Comparison of ENCODE assay signal across 1 cellular context in the genomic region with DNA sequence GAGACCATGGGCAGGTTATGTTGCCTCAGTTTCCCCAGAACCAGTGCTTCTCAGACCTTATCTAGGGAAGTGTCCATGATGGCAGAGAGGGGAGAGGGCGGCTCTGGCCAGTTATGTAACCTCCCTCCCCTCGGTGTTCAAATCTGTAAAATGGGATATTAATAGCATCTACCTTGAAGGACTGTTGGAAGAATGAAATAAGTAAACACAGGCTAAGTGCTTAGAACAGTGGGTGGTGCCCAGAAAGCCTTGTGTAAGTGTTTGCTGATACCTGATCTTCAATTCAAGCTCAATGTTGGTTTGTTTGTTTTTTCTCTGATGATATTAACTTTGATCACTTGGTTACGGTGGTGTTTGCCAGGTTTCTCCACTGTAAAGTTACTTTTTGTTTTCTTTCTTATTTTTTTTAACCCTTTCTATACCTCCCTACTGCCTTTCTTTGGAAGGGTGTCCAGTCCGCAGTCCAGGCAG.
A peak's percentile ranks its signal among the peaks of the same experiment; 100 is the strongest.
TF ChIP-seq lines count a peak whose summit lies in the region.

No MANE protein-coding gene starts in this region.

TF ChIP-seq in HEK293, 187 proteins besides CTCF, POLR2A, EP300 and RAD21 (continued from another document and continues in another):
- TF ChIP-seq, protein P1, sequence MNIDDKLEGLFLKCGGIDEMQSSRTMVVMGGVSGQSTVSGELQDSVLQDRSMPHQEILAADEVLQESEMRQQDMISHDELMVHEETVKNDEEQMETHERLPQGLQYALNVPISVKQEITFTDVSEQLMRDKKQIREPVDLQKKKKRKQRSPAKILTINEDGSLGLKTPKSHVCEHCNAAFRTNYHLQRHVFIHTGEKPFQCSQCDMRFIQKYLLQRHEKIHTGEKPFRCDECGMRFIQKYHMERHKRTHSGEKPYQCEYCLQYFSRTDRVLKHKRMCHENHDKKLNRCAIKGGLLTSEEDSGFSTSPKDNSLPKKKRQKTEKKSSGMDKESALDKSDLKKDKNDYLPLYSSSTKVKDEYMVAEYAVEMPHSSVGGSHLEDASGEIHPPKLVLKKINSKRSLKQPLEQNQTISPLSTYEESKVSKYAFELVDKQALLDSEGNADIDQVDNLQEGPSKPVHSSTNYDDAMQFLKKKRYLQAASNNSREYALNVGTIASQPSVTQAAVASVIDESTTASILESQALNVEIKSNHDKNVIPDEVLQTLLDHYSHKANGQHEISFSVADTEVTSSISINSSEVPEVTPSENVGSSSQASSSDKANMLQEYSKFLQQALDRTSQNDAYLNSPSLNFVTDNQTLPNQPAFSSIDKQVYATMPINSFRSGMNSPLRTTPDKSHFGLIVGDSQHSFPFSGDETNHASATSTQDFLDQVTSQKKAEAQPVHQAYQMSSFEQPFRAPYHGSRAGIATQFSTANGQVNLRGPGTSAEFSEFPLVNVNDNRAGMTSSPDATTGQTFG (tag by site-specific recombination; IDR thresholded peaks at IDR 0.05; ENCODE audit: borderline replicate concordance), result no peak
- TF ChIP-seq ZNF214 (tag by site-specific recombination; IDR thresholded peaks at IDR 0.05; ENCODE audit: borderline replicate concordance), result no peak
- TF ChIP-seq GLI2 (tag by site-specific recombination; IDR thresholded peaks at IDR 0.05; ENCODE audit: borderline replicate concordance, low read depth), result peak; percentile 87; the same call in 1 of the 2 replicates
- TF ChIP-seq ZNF837 (tag by site-specific recombination; IDR thresholded peaks at IDR 0.05), result no peak
- TF ChIP-seq ZNF266 (tag by site-specific recombination; IDR thresholded peaks at IDR 0.05; ENCODE audit: low read depth), result no peak
- no peak for TF ChIP-seq ZNF670 (tag by site-specific recombination; IDR thresholded peaks at IDR 0.05; ENCODE audit: low read depth)
- no peak for TF ChIP-seq ZNF350 (tag by site-specific recombination; IDR thresholded peaks at IDR 0.05)
- TF ChIP-seq RBAK (tag by site-specific recombination; IDR thresholded peaks at IDR 0.05), result no peak
- TF ChIP-seq, protein P2, sequence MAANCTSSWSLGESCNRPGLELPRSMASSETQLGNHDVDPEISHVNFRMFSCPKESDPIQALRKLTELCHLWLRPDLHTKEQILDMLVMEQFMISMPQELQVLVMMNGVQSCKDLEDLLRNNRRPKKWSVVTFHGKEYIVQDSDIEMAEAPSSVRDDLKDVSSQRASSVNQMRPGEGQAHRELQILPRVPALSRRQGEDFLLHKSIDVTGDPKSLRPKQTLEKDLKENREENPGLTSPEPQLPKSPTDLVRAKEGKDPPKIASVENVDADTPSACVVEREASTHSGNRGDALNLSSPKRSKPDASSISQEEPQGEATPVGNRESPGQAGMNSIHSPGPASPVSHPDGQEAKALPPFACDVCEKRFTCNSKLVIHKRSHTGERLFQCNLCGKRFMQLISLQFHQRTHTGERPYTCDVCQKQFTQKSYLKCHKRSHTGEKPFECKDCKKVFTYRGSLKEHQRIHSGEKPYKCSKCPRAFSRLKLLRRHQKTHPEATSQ (tag by site-specific recombination; IDR thresholded peaks at IDR 0.05), result no peak
- peak; percentile 90 for TF ChIP-seq KLF1 (tag by site-specific recombination; IDR thresholded peaks at IDR 0.05)
- TF ChIP-seq, protein P3, sequence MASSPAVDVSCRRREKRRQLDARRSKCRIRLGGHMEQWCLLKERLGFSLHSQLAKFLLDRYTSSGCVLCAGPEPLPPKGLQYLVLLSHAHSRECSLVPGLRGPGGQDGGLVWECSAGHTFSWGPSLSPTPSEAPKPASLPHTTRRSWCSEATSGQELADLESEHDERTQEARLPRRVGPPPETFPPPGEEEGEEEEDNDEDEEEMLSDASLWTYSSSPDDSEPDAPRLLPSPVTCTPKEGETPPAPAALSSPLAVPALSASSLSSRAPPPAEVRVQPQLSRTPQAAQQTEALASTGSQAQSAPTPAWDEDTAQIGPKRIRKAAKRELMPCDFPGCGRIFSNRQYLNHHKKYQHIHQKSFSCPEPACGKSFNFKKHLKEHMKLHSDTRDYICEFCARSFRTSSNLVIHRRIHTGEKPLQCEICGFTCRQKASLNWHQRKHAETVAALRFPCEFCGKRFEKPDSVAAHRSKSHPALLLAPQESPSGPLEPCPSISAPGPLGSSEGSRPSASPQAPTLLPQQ (tag by site-specific recombination; IDR thresholded peaks at IDR 0.05), result no peak; the same call in 1 of the 2 replicates
- TF ChIP-seq, protein P4, sequence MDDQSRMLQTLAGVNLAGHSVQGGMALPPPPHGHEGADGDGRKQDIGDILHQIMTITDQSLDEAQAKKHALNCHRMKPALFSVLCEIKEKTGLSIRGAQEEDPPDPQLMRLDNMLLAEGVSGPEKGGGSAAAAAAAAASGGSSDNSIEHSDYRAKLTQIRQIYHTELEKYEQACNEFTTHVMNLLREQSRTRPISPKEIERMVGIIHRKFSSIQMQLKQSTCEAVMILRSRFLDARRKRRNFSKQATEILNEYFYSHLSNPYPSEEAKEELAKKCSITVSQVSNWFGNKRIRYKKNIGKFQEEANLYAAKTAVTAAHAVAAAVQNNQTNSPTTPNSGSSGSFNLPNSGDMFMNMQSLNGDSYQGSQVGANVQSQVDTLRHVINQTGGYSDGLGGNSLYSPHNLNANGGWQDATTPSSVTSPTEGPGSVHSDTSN (CRISPR knock-in tag; IDR thresholded peaks at IDR 0.05), result no peak
- TF ChIP-seq, protein P5, sequence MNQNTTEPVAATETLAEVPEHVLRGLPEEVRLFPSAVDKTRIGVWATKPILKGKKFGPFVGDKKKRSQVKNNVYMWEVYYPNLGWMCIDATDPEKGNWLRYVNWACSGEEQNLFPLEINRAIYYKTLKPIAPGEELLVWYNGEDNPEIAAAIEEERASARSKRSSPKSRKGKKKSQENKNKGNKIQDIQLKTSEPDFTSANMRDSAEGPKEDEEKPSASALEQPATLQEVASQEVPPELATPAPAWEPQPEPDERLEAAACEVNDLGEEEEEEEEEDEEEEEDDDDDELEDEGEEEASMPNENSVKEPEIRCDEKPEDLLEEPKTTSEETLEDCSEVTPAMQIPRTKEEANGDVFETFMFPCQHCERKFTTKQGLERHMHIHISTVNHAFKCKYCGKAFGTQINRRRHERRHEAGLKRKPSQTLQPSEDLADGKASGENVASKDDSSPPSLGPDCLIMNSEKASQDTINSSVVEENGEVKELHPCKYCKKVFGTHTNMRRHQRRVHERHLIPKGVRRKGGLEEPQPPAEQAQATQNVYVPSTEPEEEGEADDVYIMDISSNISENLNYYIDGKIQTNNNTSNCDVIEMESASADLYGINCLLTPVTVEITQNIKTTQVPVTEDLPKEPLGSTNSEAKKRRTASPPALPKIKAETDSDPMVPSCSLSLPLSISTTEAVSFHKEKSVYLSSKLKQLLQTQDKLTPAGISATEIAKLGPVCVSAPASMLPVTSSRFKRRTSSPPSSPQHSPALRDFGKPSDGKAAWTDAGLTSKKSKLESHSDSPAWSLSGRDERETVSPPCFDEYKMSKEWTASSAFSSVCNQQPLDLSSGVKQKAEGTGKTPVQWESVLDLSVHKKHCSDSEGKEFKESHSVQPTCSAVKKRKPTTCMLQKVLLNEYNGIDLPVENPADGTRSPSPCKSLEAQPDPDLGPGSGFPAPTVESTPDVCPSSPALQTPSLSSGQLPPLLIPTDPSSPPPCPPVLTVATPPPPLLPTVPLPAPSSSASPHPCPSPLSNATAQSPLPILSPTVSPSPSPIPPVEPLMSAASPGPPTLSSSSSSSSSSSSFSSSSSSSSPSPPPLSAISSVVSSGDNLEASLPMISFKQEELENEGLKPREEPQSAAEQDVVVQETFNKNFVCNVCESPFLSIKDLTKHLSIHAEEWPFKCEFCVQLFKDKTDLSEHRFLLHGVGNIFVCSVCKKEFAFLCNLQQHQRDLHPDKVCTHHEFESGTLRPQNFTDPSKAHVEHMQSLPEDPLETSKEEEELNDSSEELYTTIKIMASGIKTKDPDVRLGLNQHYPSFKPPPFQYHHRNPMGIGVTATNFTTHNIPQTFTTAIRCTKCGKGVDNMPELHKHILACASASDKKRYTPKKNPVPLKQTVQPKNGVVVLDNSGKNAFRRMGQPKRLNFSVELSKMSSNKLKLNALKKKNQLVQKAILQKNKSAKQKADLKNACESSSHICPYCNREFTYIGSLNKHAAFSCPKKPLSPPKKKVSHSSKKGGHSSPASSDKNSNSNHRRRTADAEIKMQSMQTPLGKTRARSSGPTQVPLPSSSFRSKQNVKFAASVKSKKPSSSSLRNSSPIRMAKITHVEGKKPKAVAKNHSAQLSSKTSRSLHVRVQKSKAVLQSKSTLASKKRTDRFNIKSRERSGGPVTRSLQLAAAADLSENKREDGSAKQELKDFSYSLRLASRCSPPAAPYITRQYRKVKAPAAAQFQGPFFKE (tag by site-specific recombination; IDR thresholded peaks at IDR 0.05; ENCODE audit: borderline replicate concordance), result no peak
- no peak for TF ChIP-seq ZNF510 (tag by site-specific recombination; IDR thresholded peaks at IDR 0.05; ENCODE audit: insufficient replicate concordance)
- TF ChIP-seq KLF9 (tag by site-specific recombination; IDR thresholded peaks at IDR 0.05; ENCODE audit: low read depth), result peak; percentile 28; the same call in 1 of the 2 replicates
- TF ChIP-seq ZBTB7A (tag by site-specific recombination; IDR thresholded peaks at IDR 0.05; ENCODE audit: low read depth), result no peak
- no peak for TF ChIP-seq SALL2 (tag by site-specific recombination; IDR thresholded peaks at IDR 0.05; ENCODE audit: borderline replicate concordance)
- TF ChIP-seq BCL11A (tag by site-specific recombination; IDR thresholded peaks at IDR 0.05; ENCODE audit: low read depth), result peak; percentile 92; the same call in 1 of the 2 replicates
- TF ChIP-seq ZNF248 (tag by site-specific recombination; IDR thresholded peaks at IDR 0.05), result no peak
- TF ChIP-seq GLIS1 (tag by site-specific recombination; IDR thresholded peaks at IDR 0.05), result peak; percentile 72
- no peak for TF ChIP-seq ZNF157 (tag by site-specific recombination; IDR thresholded peaks at IDR 0.05)
- no peak for TF ChIP-seq ZNF223 (tag by site-specific recombination; IDR thresholded peaks at IDR 0.05)
- TF ChIP-seq ZNF121 (tag by site-specific recombination; IDR thresholded peaks at IDR 0.05), result no peak
- peak; percentile 27; the same call in 1 of the 2 replicates for TF ChIP-seq ZNF184 (tag by site-specific recombination; IDR thresholded peaks at IDR 0.05)
- TF ChIP-seq ZNF843 (tag by site-specific recombination; IDR thresholded peaks at IDR 0.05), result peak; percentile 90
- no peak for TF ChIP-seq YY2 (tag by site-specific recombination; IDR thresholded peaks at IDR 0.05)
- TF ChIP-seq ZNF830 (tag by site-specific recombination; IDR thresholded peaks at IDR 0.05; ENCODE audit: low read depth), result no peak
- no peak for TF ChIP-seq ZFP41 (tag by site-specific recombination; IDR thresholded peaks at IDR 0.05; ENCODE audit: borderline replicate concordance)
- TF ChIP-seq GLI4 (tag by site-specific recombination; IDR thresholded peaks at IDR 0.05), result no peak
- peak; percentile 65 for TF ChIP-seq ZBTB8A (tag by site-specific recombination; IDR thresholded peaks at IDR 0.05)
- TF ChIP-seq, protein P6, sequence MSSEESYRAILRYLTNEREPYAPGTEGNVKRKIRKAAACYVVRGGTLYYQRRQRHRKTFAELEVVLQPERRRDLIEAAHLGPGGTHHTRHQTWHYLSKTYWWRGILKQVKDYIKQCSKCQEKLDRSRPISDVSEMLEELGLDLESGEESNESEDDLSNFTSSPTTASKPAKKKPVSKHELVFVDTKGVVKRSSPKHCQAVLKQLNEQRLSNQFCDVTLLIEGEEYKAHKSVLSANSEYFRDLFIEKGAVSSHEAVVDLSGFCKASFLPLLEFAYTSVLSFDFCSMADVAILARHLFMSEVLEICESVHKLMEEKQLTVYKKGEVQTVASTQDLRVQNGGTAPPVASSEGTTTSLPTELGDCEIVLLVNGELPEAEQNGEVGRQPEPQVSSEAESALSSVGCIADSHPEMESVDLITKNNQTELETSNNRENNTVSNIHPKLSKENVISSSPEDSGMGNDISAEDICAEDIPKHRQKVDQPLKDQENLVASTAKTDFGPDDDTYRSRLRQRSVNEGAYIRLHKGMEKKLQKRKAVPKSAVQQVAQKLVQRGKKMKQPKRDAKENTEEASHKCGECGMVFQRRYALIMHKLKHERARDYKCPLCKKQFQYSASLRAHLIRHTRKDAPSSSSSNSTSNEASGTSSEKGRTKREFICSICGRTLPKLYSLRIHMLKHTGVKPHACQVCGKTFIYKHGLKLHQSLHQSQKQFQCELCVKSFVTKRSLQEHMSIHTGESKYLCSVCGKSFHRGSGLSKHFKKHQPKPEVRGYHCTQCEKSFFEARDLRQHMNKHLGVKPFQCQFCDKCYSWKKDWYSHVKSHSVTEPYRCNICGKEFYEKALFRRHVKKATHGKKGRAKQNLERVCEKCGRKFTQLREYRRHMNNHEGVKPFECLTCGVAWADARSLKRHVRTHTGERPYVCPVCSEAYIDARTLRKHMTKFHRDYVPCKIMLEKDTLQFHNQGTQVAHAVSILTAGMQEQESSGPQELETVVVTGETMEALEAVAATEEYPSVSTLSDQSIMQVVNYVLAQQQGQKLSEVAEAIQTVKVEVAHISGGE (tag by site-specific recombination; conservative IDR thresholded peaks at IDR 0.05; ENCODE audit: low read depth), result no peak
- TF ChIP-seq, protein P7, sequence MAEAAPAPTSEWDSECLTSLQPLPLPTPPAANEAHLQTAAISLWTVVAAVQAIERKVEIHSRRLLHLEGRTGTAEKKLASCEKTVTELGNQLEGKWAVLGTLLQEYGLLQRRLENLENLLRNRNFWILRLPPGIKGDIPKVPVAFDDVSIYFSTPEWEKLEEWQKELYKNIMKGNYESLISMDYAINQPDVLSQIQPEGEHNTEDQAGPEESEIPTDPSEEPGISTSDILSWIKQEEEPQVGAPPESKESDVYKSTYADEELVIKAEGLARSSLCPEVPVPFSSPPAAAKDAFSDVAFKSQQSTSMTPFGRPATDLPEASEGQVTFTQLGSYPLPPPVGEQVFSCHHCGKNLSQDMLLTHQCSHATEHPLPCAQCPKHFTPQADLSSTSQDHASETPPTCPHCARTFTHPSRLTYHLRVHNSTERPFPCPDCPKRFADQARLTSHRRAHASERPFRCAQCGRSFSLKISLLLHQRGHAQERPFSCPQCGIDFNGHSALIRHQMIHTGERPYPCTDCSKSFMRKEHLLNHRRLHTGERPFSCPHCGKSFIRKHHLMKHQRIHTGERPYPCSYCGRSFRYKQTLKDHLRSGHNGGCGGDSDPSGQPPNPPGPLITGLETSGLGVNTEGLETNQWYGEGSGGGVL (tag by site-specific recombination; IDR thresholded peaks at IDR 0.05), result no peak; the same call in 1 of the 2 replicates
- no peak for TF ChIP-seq ZBTB48 (tag by site-specific recombination; IDR thresholded peaks at IDR 0.05)
- TF ChIP-seq MZF1 (tag by site-specific recombination; IDR thresholded peaks at IDR 0.05; ENCODE audit: borderline replicate concordance), result 0 out of 2 replicates have a peak, but pooled peaks have one; percentile 55
- peak; percentile 87 for TF ChIP-seq ZNF629 (tag by site-specific recombination; IDR thresholded peaks at IDR 0.05)
- no peak for TF ChIP-seq ZNF707 (tag by site-specific recombination; IDR thresholded peaks at IDR 0.05)
